6 cellular contexts compared by ENCODE assay signal in the genomic region with DNA sequence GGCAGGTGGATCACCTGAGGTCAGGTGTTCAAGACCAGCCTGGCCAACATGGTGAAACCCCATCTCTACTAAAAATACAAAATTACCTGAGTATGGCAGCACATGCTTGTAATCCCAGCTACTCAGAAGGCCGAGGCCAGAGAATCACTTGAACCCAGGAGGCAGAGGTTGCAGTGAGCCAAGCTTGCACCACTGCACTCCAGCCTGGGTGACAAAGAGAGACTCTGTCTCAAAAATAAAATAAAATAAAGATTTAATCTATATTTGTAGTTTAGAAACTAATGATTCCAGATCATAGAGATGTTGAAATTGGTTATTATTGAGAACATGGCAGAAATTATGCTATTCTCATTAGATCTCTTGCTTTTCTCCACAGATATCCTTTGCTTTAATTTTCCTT. TPM values are rescaled to one million over a fixed set of nuclear protein-coding genes. Genes with fewer than 3 reads are reported as not detected.
"Had no signal": no experiment of that assay in that cellular context is flagged by ENCODE, and none has a peak within 500 bp of the region (broad histone marks: within the 10 kb centered on the region; RNA-seq: fewer than 3 reads in every experiment).

A gene (plus strand): TSS at position 301 of the 400 bp plus-strand sequence.

RNA-seq across cellular contexts. Expression of the gene that starts here (rescaled TPM):
- total RNA-seq: GM23248, GM23338, H4, H7, H9, HFFc6 had no signal
- polyA plus RNA-seq: GM23248, GM23338 had no signal
